In genomic region chr16:85652431-85653221, GRCh38 we compare ENCODE assay signal across 1 cellular context.
TF ChIP-seq lines count a peak whose summit lies in the region.

No MANE protein-coding gene starts in this region.

TF ChIP-seq in GM23338, 12 proteins besides CTCF, POLR2A, EP300 and RAD21 (continued from another document):
- TF ChIP-seq CREB1 (CRISPR knock-in tag; IDR thresholded peaks at IDR 0.05; ENCODE audit: low read depth) = no peak
- no peak for TF ChIP-seq JUNB (IDR thresholded peaks at IDR 0.05; ENCODE audit: unreplicated experiment)
- TF ChIP-seq EZH2phosphoT487 (IDR thresholded peaks at IDR 0.05; ENCODE audit: unreplicated experiment) = no peak
